Comparison of ENCODE assay signal across 13 cellular contexts in genomic region chr3:112446343-112446742, GRCh38. TPM values are rescaled to one million over a fixed set of nuclear protein-coding genes. Genes with fewer than 3 reads are reported as not detected.
DNase-seq lines count a peak whose midpoint lies in the region; ATAC-seq and TF ChIP-seq lines count a peak whose summit lies in the region.
"Had no signal": no experiment of that assay in that cellular context is flagged by ENCODE, and none has a peak within 500 bp of the region (broad histone marks: within the 10 kb centered on the region; RNA-seq: fewer than 3 reads in every experiment).

No MANE protein-coding gene starts in this region.

- ATAC-seq in GM18858 (IDR thresholded peaks at IDR 0.05; ENCODE audit: unreplicated experiment): no peak

- H3K36me3 ChIP-seq in SK-N-MC (ENCODE audit: insufficient read depth, low read length) (no peaks in the 10 kb centered on the region), esophagus muscularis mucosa (no peaks in the 10 kb centered on the region)

- H3K9me3 ChIP-seq in SK-N-MC (ENCODE audit: low read depth, low read length) (no peaks in the 10 kb centered on the region), esophagus muscularis mucosa (no peaks in the 10 kb centered on the region)

- TF ChIP-seq EP300 in esophagus muscularis mucosa (IDR thresholded peaks at IDR 0.05): no peak

- peak; percentile 45 for DNase-seq in AG04449 (ENCODE audit: low read depth, low spot score)
- peak; percentile 21 for DNase-seq in HT1080 (ENCODE audit: low read depth)
- no peak for DNase-seq in SK-N-MC (ENCODE audit: low read depth, low spot score)
- peak; percentile 51 for DNase-seq in fibroblast of the conjunctiva (ENCODE audit: low read depth)
- no peak for DNase-seq in esophagus muscularis mucosa (ENCODE audit: extremely low spot score)
- DNase-seq in GM19238 (ENCODE audit: insufficient read length, low spot score): no peak
- DNase-seq in GOT3 (lab: John Stamatoyannopoulos, UW): no peak
- DNase-seq: activated CD4-positive, alpha-beta T cell treated with anti-CD3 and anti-CD28 coated beads for 4 hours; stimulated activated CD4-positive, alpha-beta T cell treated with anti-CD3 and anti-CD28 coated beads, Interleukin-4, amount 100 ng/mL, for 1 hour; stimulated activated naive CD4-positive, alpha-beta T cell treated with Interleukin-2 at 50 U/mL for 16 hours had no signal

- CTCF ChIA-PET in AG04449 (lab: Yijun Ruan, JAX): no interaction called here

- H3K27me3 ChIP-seq in esophagus muscularis mucosa: no peaks in the 10 kb centered on the region

- no peak for TF ChIP-seq POLR2A in esophagus muscularis mucosa (IDR thresholded peaks at IDR 0.05; ENCODE audit: low read depth)

- no peak overlapping the region for H3K9ac ChIP-seq in SK-N-MC (ENCODE audit: insufficient read length)

- TF ChIP-seq CTCF in AG04449 (IDR thresholded peaks at IDR 0.05; ENCODE audit: insufficient read depth, low read length, missing control alignments) (no peak), esophagus muscularis mucosa (IDR thresholded peaks at IDR 0.05) (no peak)

- POLR2A ChIA-PET in AG04449 (lab: Yijun Ruan, JAX): no interaction called here

- WGBS in esophagus muscularis mucosa: 92% methylated on average over 1 of the region's 1 CpG

- H3K27ac ChIP-seq in SK-N-MC (no peak overlapping the region), esophagus muscularis mucosa (replicated peaks in 1 of 4) (no peak overlapping the region)

- intact Hi-C loops in esophagus muscularis mucosa (cut with DNase I): no loop called here

- peaks cover 0 to 11% (median 6%) of the 10 kb centered on the region in 4 donors for H3K4me1 ChIP-seq in esophagus muscularis mucosa

- H3K4me3 ChIP-seq in AG04449 (ENCODE audit: low read depth, low read length): no peak overlapping the region
- H3K4me3 ChIP-seq in SK-N-MC: peak overlapping the region; percentile 52
- no peak overlapping the region for H3K4me3 ChIP-seq in esophagus muscularis mucosa

RNA-seq across cellular contexts. Expression of gene BTLA, which starts 52.9 kb away (rescaled TPM):
- total RNA-seq in HT1080 (2014; rRNA removed; shearing (Covaris generic)): not detected in 2 replicates
- polyA plus RNA-seq in HT1080 (2015; cell fraction: cytosol; rRNA removed): not detected in 2 replicates
- not detected in 2 replicates for polyA plus RNA-seq in HT1080 (2015; cell fraction: nucleus; rRNA removed)
- total RNA-seq in esophagus muscularis mucosa: 1 to 10 TPM in 1 of 4 donors, not detected in 3; 1.5 TPM
- total RNA-seq: pulmonary artery endothelial cell had no signal
- polyA plus RNA-seq: BJ had no signal

Comparison
In these comparisons a context has a peak if more than half of its experiments do, and no peak if none do; other contexts are left out.
1. DNase-seq: peak in AG04449 (single experiment), HT1080 (single experiment) and fibroblast of the conjunctiva (single experiment); none in SK-N-MC (single experiment), esophagus muscularis mucosa (single experiment), GM19238 (single experiment) and GOT3 (single experiment).